In genomic region chr14:75229923-75230792, GRCh38 we compare ENCODE assay signal across 8 cellular contexts. TPM values are rescaled to one million over a fixed set of nuclear protein-coding genes. Genes with fewer than 3 reads are reported as not detected.
DNase-seq lines count a peak whose midpoint lies in the region; ATAC-seq, FAIRE-seq and TF ChIP-seq lines count a peak whose summit lies in the region.

No MANE protein-coding gene starts in this region.

- H3K27ac ChIP-seq in SK-N-MC: peak overlapping the region; percentile 99
- H3K27ac ChIP-seq in GM12878 (ENCODE audit: control insufficient read depth, insufficient read depth): peak overlapping the region; percentile 34; the same call in 1 of the 2 replicates
- H3K27ac ChIP-seq in thyroid gland: peak overlapping the region; percentile 63 to 77 (median 64)

- peak overlapping the region; percentile 50 for H2AFZ ChIP-seq in GM12878 (ENCODE audit: control insufficient read depth, low read depth, low read length)

- FAIRE-seq in GM12878 (lab: Jason Lieb, UNC): peak; percentile 97

- ATAC-seq in HG03139 (IDR thresholded peaks at IDR 0.05; ENCODE audit: unreplicated experiment) (peak; percentile 66), GM12878 (peak; percentile 81), memory B cell (ENCODE audit: low read depth) (peak; percentile 91), HG02642 (IDR thresholded peaks at IDR 0.05; ENCODE audit: poor library complexity, unreplicated experiment) (no peak)

- H3K79me2 ChIP-seq in GM12878 (ENCODE audit: control insufficient read depth, insufficient read depth, low read length): no peaks in the 10 kb centered on the region

- no peaks in the 10 kb centered on the region for H4K20me1 ChIP-seq in GM12878 (ENCODE audit: control insufficient read depth, insufficient read depth)

- peak overlapping the region; percentile 62 for H3K4me3 ChIP-seq in SK-N-MC
- H3K4me3 ChIP-seq in GM12878: no peak overlapping the region
- no peak overlapping the region for H3K4me3 ChIP-seq in thyroid gland (replicated peaks in 1 of 3)

- TF ChIP-seq CTCF in GM12878 (IDR thresholded peaks at IDR 0.05 in 2 of 3, conservative IDR thresholded peaks at IDR 0.05 in 1 of 3; ENCODE audit: control insufficient read depth in 2 of 3, extremely low read depth in 1 of 3, insufficient read depth in 1 of 3, low read depth in 3 of 3, low read length in 3 of 3) (peak in 1 of 3 experiments; percentile 19; a peak in 1 of 6 replicates), thyroid gland (IDR thresholded peaks at IDR 0.05) (peak in 4 of 6 experiments; percentile 47 to 77 (median 57))

- POLR2A ChIA-PET in GM12878 (lab: Charles Lee): interaction anchor here (0.6 to 1.1 kb wide), 2 partner anchors 19 to 107 kb away, joined by 3 to 4 read pairs; no protein-coding TSS in a partner anchor

- no peak for TF ChIP-seq RAD21 in GM12878 (IDR thresholded peaks at IDR 0.05; ENCODE audit: insufficient read depth, low read depth, low read length)

- no TSS peak for BruUV-seq in GM12878 (replicated peaks; lab: Mats Ljungman, UMichigan)

- in situ Hi-C loops in GM12878 (cut with MboI): no loop called here

- H3K4me1 Mint-ChIP-seq in memory B cell: peaks cover 34% of the 10 kb centered on the region

- TF ChIP-seq EP300 in GM12878 (IDR thresholded peaks at IDR 0.05; ENCODE audit: borderline replicate concordance in 1 of 2, control insufficient read depth in 1 of 2, low read depth in 2 of 2, low read length in 2 of 2): 0 out of 4 replicates have a peak, but pooled peaks of 1 of the 2 experiments have one; percentile 23

- no peak overlapping the region for H3K4me3 Mint-ChIP-seq in memory B cell

- H3K9ac ChIP-seq in SK-N-MC (ENCODE audit: insufficient read length) (peak overlapping the region; percentile 62), GM12878 (ENCODE audit: control insufficient read depth, insufficient read depth, low read length) (no peak overlapping the region; the same call in 1 of the 2 replicates)

- H3K9me3 ChIP-seq in SK-N-MC (ENCODE audit: low read depth, low read length) (no peaks in the 10 kb centered on the region), GM12878 (replicated peaks; ENCODE audit: control insufficient read depth, insufficient read depth, low read length) (no peaks in the 10 kb centered on the region), thyroid gland (no peaks in the 10 kb centered on the region)

- WGBS in GM12878 (ENCODE audit: insufficient coverage, insufficient replicate concordance, low lambda C conversion rate, missing lambda C conversion rate): 28% methylated on average over 6 of the region's 6 CpGs
- 26 to 62% methylated on average over 5 to 6 of the region's 6 CpGs for WGBS in thyroid gland, 2 donors

- CTCF ChIA-PET in GM12878 (lab: Yijun Ruan, JAX): interaction anchor here (1.3 to 1.7 kb wide), 2 partner anchors 68 to 88 kb away, joined by 3 to 4 read pairs; no protein-coding TSS in a partner anchor

- H3K4me1 ChIP-seq in GM12878 (ENCODE audit: control insufficient read depth, insufficient read depth, low read length) (peaks cover 37% of the 10 kb centered on the region), thyroid gland (peaks cover 15 to 18% of the 10 kb centered on the region in 2 donors)

- peaks cover 2% of the 10 kb centered on the region for H3K27me3 Mint-ChIP-seq in memory B cell

- SMC1A ChIA-PET in GM12878 (lab: Charles Lee; ENCODE audit: uncharacterized antibody, unreplicated experiment): interaction anchor here (1.0 to 2.0 kb wide), 5 partner anchors 15 to 257 kb away, joined by 3 to 7 read pairs (median 4); no protein-coding TSS in a partner anchor

- RAD21 ChIA-PET in GM12878 (lab: Charles Lee; ENCODE audit: unreplicated experiment): interaction anchor here (0.6 to 2.3 kb wide), 2 partner anchors 64 to 65 kb away, joined by 3 to 5 read pairs; no protein-coding TSS in a partner anchor

- no peaks in the 10 kb centered on the region for H3K27me3 ChIP-seq in GM12878 (replicated peaks in 1 of 2; ENCODE audit: control insufficient read depth in 2 of 2, insufficient read depth in 2 of 2, low read length in 1 of 2)
- H3K27me3 ChIP-seq in thyroid gland: no peaks in the 10 kb centered on the region

- DNase-seq in NCI-H1092 treated with DMSO at 0.1 percent for 48 hours (lab: John Stamatoyannopoulos, UW) (peak; percentile 25), NCI-H1092 (lab: John Stamatoyannopoulos, UW) (no peak), SK-N-MC (ENCODE audit: low read depth, low spot score) (peak; percentile 93), GM12878 (ENCODE audit: low read depth, low spot score) (peak; percentile 74), memory B cell (ENCODE audit: low spot score in 2 of 2) (peak in 1 of 2 donors; percentile 34), thyroid gland (peak; percentile 66 to 85)

- H3K36me3 Mint-ChIP-seq in memory B cell: no peaks in the 10 kb centered on the region

- TF ChIP-seq POLR2A in GM12878 (IDR thresholded peaks at IDR 0.05; ENCODE audit: low read depth, low read length) (no peak), thyroid gland (IDR thresholded peaks at IDR 0.05) (no peak)

- no peaks in the 10 kb centered on the region for H3K9me3 Mint-ChIP-seq in memory B cell

- H3K36me3 ChIP-seq in SK-N-MC (ENCODE audit: insufficient read depth, low read length): no peaks in the 10 kb centered on the region
- no peaks in the 10 kb centered on the region for H3K36me3 ChIP-seq in GM12878 (ENCODE audit: control insufficient read depth in 2 of 2, insufficient read depth in 2 of 2, low read length in 1 of 2)
- no peaks in the 10 kb centered on the region for H3K36me3 ChIP-seq in thyroid gland

- H3K4me2 ChIP-seq in GM12878 (ENCODE audit: control insufficient read depth, insufficient read depth): peak overlapping the region; percentile 75

- intact Hi-C loops in GM12878 (cut with micrococcal nuclease; ENCODE audit: unreplicated experiment) (loop anchor here (2.0 to 10.0 kb wide), 3 partner anchors 19 to 93 kb away; no protein-coding TSS in a partner anchor), thyroid gland (cut with DNase I) (no loop called here)

- peak overlapping the region; percentile 48 for H3K27ac Mint-ChIP-seq in memory B cell

TF ChIP-seq in GM12878, 131 proteins besides CTCF, POLR2A, EP300 and RAD21 (continues in another document):
- TF ChIP-seq GATAD2B (conservative IDR thresholded peaks at IDR 0.05; ENCODE audit: low read depth): peak; percentile 53
- no peak; the same call in 1 of the 2 replicates for TF ChIP-seq NFYA (IDR thresholded peaks at IDR 0.05; ENCODE audit: borderline replicate concordance, low read depth, low read length)

RNA-seq across cellular contexts. Expression of gene FOS, which starts 48.5 kb away (rescaled TPM):
- total RNA-seq in GM12878 (2013; cell fraction: nucleolus; rRNA removed): 5.1 and 5.7 TPM in 2 replicates
- total RNA-seq in GM12878 (2014; rRNA removed): 0.05 and 0.40 TPM in 2 replicates
- total RNA-seq in GM12878 (2014; rRNA removed; fragmentation: Illumina TruSeq; extraction: Trizol): 0.09 and 0.13 TPM in 2 replicates
- total RNA-seq in GM12878 (2021): 0.43 and 0.64 TPM in 2 replicates
- polyA plus RNA-seq in GM12878 (2011; ENCODE audit: low read depth): 0.64 TPM
- polyA plus RNA-seq in GM12878 (2011; rRNA removed): 0.95 TPM in 2 replicates
- polyA plus RNA-seq in GM12878 (2011; cell fraction: cytosol; rRNA removed): 1.1 and 1.4 TPM in 2 replicates
- 7.4 and 8.9 TPM in 2 replicates for polyA plus RNA-seq in GM12878 (2011; cell fraction: nucleus; rRNA removed)
- 0.54 and 1.5 TPM in 2 replicates for polyA plus RNA-seq in GM12878 (2012)
- polyA plus RNA-seq in GM12878 (2014; fragmentation: Illumina TruSeq; extraction: Trizol): 0.10 TPM in 1 of 2 replicates, not detected in the other
- polyA plus RNA-seq in GM12878 (2014; fragmentation: Nextera tagmentation; extraction: Ambion mirVana): under 1 TPM; 0.02 to 0.13 TPM
- 0.10 and 0.36 TPM in 2 replicates for polyA plus RNA-seq in GM12878 (2014; rRNA removed)
- polyA plus RNA-seq in GM12878 (2016; fragmentation: Nextera tagmentation; extraction: Ambion mirVana): under 1 TPM; 0.67 to 0.75 TPM
- 1.6 and 4.9 TPM in 2 replicates for polyA minus RNA-seq in GM12878 (2011; rRNA and poly(A)+ RNA removed)
- polyA minus RNA-seq in GM12878 (2011; cell fraction: cytosol; rRNA and poly(A)+ RNA removed): 3.4 and 4.5 TPM in 2 replicates
- 17.4 and 22.5 TPM in 2 replicates for polyA minus RNA-seq in GM12878 (2011; cell fraction: nucleus; rRNA and poly(A)+ RNA removed)
- 100 to 1,000 TPM in 2 of 4 donors, 10 to 100 TPM in 2; 32.1 to 239 (median 121) TPM for total RNA-seq in thyroid gland

RNA-seq across cellular contexts. Expression of gene TMED10, which starts 53.7 kb away (rescaled TPM):
- 138 and 145 TPM in 2 replicates for total RNA-seq in GM12878 (2013; cell fraction: nucleolus; rRNA removed)
- total RNA-seq in GM12878 (2014; rRNA removed): 99.8 and 107 TPM in 2 replicates
- 106 and 109 TPM in 2 replicates for total RNA-seq in GM12878 (2014; rRNA removed; fragmentation: Illumina TruSeq; extraction: Trizol)
- 147 and 161 TPM in 2 replicates for total RNA-seq in GM12878 (2021)
- polyA plus RNA-seq in GM12878 (2011; ENCODE audit: low read depth): 99.6 TPM
- polyA plus RNA-seq in GM12878 (2011; rRNA removed): 199 and 223 TPM in 2 replicates
- polyA plus RNA-seq in GM12878 (2011; cell fraction: cytosol; rRNA removed): 154 and 164 TPM in 2 replicates
- polyA plus RNA-seq in GM12878 (2011; cell fraction: nucleus; rRNA removed): 56.4 and 83.3 TPM in 2 replicates
- polyA plus RNA-seq in GM12878 (2012): 95.7 and 127 TPM in 2 replicates
- 169 and 214 TPM in 2 replicates for polyA plus RNA-seq in GM12878 (2014; fragmentation: Illumina TruSeq; extraction: Trizol)
- 100 to 1,000 TPM; 150 to 270 TPM for polyA plus RNA-seq in GM12878 (2014; fragmentation: Nextera tagmentation; extraction: Ambion mirVana)
- polyA plus RNA-seq in GM12878 (2014; rRNA removed): 115 and 121 TPM in 2 replicates
- polyA plus RNA-seq in GM12878 (2016; fragmentation: Nextera tagmentation; extraction: Ambion mirVana): 100 to 1,000 TPM; 244 to 254 TPM
- 340 and 413 TPM in 2 replicates for polyA minus RNA-seq in GM12878 (2011; rRNA and poly(A)+ RNA removed)
- 110 and 126 TPM in 2 replicates for polyA minus RNA-seq in GM12878 (2011; cell fraction: cytosol; rRNA and poly(A)+ RNA removed)
- 38.0 and 52.0 TPM in 2 replicates for polyA minus RNA-seq in GM12878 (2011; cell fraction: nucleus; rRNA and poly(A)+ RNA removed)
- total RNA-seq in thyroid gland: 100 to 1,000 TPM; 289 to 559 (median 388) TPM

Comparison
In these comparisons a context has a peak if more than half of its experiments do, and no peak if none do; other contexts are left out.
1. H3K27ac ChIP-seq: peak in every context shown above with its lines; median percentile 99 in SK-N-MC; 64 in thyroid gland; 34 in GM12878.
2. RNA of gene FOS, which starts 48.5 kb away (total RNA-seq): 32.1 to 239 TPM in thyroid gland; 0.05 to 5.7 TPM in GM12878; every median in the first group is over 4 times any median in the second.